8 cellular contexts compared by ENCODE assay signal in the genomic region with DNA sequence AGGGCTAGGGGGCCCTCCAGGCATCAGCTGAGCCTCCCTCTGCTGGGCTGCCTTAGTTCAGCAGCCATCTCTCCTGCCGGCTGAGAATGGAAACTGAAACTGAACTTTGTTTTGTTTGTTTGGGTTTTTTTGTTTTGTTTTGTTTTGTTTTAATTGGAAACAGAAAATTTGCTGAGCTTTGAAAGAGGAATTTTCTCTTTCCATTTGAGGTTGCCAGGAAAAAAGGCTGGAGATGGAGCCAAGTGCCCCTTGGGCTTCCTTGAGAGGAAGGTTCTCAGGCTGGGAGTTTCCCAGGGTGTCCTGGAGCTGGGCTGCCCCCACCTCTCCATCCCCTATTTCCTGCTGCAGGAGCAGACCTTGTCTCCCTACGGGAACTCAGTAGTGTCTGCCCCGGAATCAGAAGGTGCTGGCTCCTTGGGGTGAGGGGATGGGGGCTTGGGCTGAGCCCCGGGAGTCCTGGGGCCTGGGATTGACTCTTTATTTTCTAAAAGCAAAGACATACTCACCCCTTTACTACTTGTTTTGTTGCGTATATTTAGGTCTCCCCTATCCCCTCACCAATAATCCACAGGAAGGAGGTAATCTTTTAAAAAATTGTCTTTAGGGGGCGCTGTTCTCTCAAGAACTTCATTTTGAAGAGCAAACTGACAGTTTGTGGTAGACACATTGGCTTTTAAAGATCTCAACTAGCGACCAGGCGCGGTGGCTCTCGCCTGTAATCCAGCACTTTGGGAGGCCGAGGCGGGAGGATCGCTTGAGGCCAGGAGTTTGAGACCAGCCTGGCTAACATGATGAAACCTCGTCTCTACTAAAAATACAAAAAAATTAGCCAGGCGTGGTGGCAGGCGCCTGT. TPM values are rescaled to one million over a fixed set of nuclear protein-coding genes. Genes with fewer than 3 reads are reported as not detected.
DNase-seq lines count a peak whose midpoint lies in the region; ATAC-seq and TF ChIP-seq lines count a peak whose summit lies in the region.

No MANE protein-coding gene starts in this region.

- WGBS in endodermal cell (ENCODE audit: insufficient coverage in 1 of 2, insufficient read length in 1 of 2), 2 experiments = 61 to 72% methylated on average over 8 to 16 of the region's 16 CpGs
- 52 to 57% methylated on average over 16 of the region's 16 CpGs for WGBS in testis, 2 donors

- TF ChIP-seq POLR2A in testis (IDR thresholded peaks at IDR 0.05) = no peak

- peaks cover 13% of the 10 kb centered on the region for H3K4me1 Mint-ChIP-seq in activated CD8-positive, alpha-beta T cell treated with anti-CD3 and anti-CD28 coated beads for 36 hours (ENCODE audit: low read depth)
- H3K4me1 Mint-ChIP-seq in endodermal cell = no peaks in the 10 kb centered on the region

- CTCF ChIA-PET in activated CD8-positive, alpha-beta T cell treated with anti-CD3 and anti-CD28 coated beads for 36 hours (lab: Charles Lee) = interaction anchor here (0.7 to 5.5 kb wide), 51 partner anchors 8 to 532 kb away, joined by 3 to 88 read pairs (median 5); partner anchors contain the start of genes C12orf43 and POP5

- H3K36me3 Mint-ChIP-seq in activated CD8-positive, alpha-beta T cell treated with anti-CD3 and anti-CD28 coated beads for 36 hours (ENCODE audit: low read depth) = no peaks in the 10 kb centered on the region
- H3K36me3 Mint-ChIP-seq in endodermal cell (ENCODE audit: low read depth) = no peaks in the 10 kb centered on the region

- peak; percentile 88 for ATAC-seq in GM18511 (IDR thresholded peaks at IDR 0.05; ENCODE audit: unreplicated experiment)
- ATAC-seq in HG02981 (IDR thresholded peaks at IDR 0.05; ENCODE audit: unreplicated experiment) = peak; percentile 67
- ATAC-seq in activated CD8-positive, alpha-beta T cell treated with anti-CD3 and anti-CD28 coated beads for 36 hours = peak; percentile 96
- ATAC-seq in mucosa of descending colon = peak; percentile 92

- H3K9ac ChIP-seq in endodermal cell (ENCODE audit: extremely low read depth, low read length, poor library complexity, severe bottlenecking) = no peak overlapping the region

- H3K9me3 ChIP-seq in endodermal cell (ENCODE audit: control insufficient read depth, low read length) = no peaks in the 10 kb centered on the region
- H3K9me3 ChIP-seq in mucosa of descending colon = no peaks in the 10 kb centered on the region
- no peaks in the 10 kb centered on the region for H3K9me3 ChIP-seq in testis

- no peaks in the 10 kb centered on the region for H3K4me1 ChIP-seq in endodermal cell (ENCODE audit: control insufficient read depth, insufficient read depth, low read length)
- H3K4me1 ChIP-seq in mucosa of descending colon (ENCODE audit: low read depth) = peaks cover 6% of the 10 kb centered on the region
- peaks cover 7% of the 10 kb centered on the region for H3K4me1 ChIP-seq in testis

- H3K27me3 Mint-ChIP-seq in activated CD8-positive, alpha-beta T cell treated with anti-CD3 and anti-CD28 coated beads for 36 hours = no peaks in the 10 kb centered on the region
- H3K27me3 Mint-ChIP-seq in endodermal cell (ENCODE audit: insufficient read depth) = peaks cover 4% of the 10 kb centered on the region

- intact Hi-C loops in activated CD8-positive, alpha-beta T cell treated with anti-CD3 and anti-CD28 coated beads for 36 hours (cut with micrococcal nuclease) = loop anchor here (5.0 kb wide), 1 partner anchor 37 kb away; no protein-coding TSS in a partner anchor
- intact Hi-C loops in mucosa of descending colon (cut with DNase I, micrococcal nuclease) = no loop called here
- intact Hi-C loops in testis (cut with DNase I; ENCODE audit: low total_unique reads) = no loop called here

- no peaks in the 10 kb centered on the region for H3K36me3 ChIP-seq in endodermal cell (ENCODE audit: control insufficient read depth, insufficient read depth, low read length)
- no peaks in the 10 kb centered on the region for H3K36me3 ChIP-seq in mucosa of descending colon (ENCODE audit: low read depth)
- H3K36me3 ChIP-seq in testis (ENCODE audit: low read depth, missing control alignments) = no peaks in the 10 kb centered on the region

- H3K9me3 Mint-ChIP-seq in activated CD8-positive, alpha-beta T cell treated with anti-CD3 and anti-CD28 coated beads for 36 hours = no peaks in the 10 kb centered on the region
- no peaks in the 10 kb centered on the region for H3K9me3 Mint-ChIP-seq in endodermal cell

- H3K27me3 ChIP-seq in endodermal cell (ENCODE audit: control insufficient read depth, insufficient read depth, low read length, poor library complexity, severe bottlenecking) = no peaks in the 10 kb centered on the region
- no peaks in the 10 kb centered on the region for H3K27me3 ChIP-seq in testis

- TF ChIP-seq CTCF in AG10803 (conservative IDR thresholded peaks at IDR 0.05; ENCODE audit: low read length) = peak; percentile 65
- peak; percentile 61 for TF ChIP-seq CTCF in activated CD8-positive, alpha-beta T cell treated with anti-CD3 and anti-CD28 coated beads for 36 hours (IDR thresholded peaks at IDR 0.05)
- TF ChIP-seq CTCF in endodermal cell (conservative IDR thresholded peaks at IDR 0.05) = peak; percentile 78
- TF ChIP-seq CTCF in mucosa of descending colon (IDR thresholded peaks at IDR 0.05) = peak; percentile 24
- TF ChIP-seq CTCF in testis (IDR thresholded peaks at IDR 0.05) = peak; percentile 36 to 60 (median 58)

- POLR2A ChIA-PET in activated CD8-positive, alpha-beta T cell treated with anti-CD3 and anti-CD28 coated beads for 36 hours (lab: Charles Lee) = interaction anchor here (1.0 to 2.3 kb wide), 6 partner anchors 22 to 44 kb away, joined by 3 to 9 read pairs (median 6); partner anchors contain the start of gene C12orf43

- H3K4me3 ChIP-seq in AG10803 (ENCODE audit: low read length) = peak overlapping the region; percentile 50
- H3K4me3 ChIP-seq in endodermal cell (ENCODE audit: low read length) = no peak overlapping the region
- no peak overlapping the region for H3K4me3 ChIP-seq in mucosa of descending colon
- no peak overlapping the region for H3K4me3 ChIP-seq in testis

- DNase-seq in AG10803 (ENCODE audit: low read depth) = peak; percentile 41
- peak; percentile 53 to 87 for DNase-seq in NCI-H526 (lab: John Stamatoyannopoulos, UW)
- DNase-seq in activated CD8-positive, alpha-beta T cell treated with anti-CD3 and anti-CD28 coated beads for 36 hours = peak; percentile 71
- peak; percentile 86 for DNase-seq in endodermal cell
- DNase-seq in mucosa of descending colon = peak in 2 of 3 donors; percentile 49 to 57
- DNase-seq in testis = peak; percentile 34

- no peak overlapping the region for H3K27ac ChIP-seq in endodermal cell (ENCODE audit: low read depth, low read length)
- H3K27ac ChIP-seq in testis = peak overlapping the region; percentile 43 to 59

- H3K4me3 Mint-ChIP-seq in activated CD8-positive, alpha-beta T cell treated with anti-CD3 and anti-CD28 coated beads for 36 hours = peak overlapping the region; percentile 68
- H3K4me3 Mint-ChIP-seq in endodermal cell = no peak overlapping the region

- H3K27ac Mint-ChIP-seq in activated CD8-positive, alpha-beta T cell treated with anti-CD3 and anti-CD28 coated beads for 36 hours = peak overlapping the region; percentile 93
- peak overlapping the region; percentile 86 for H3K27ac Mint-ChIP-seq in endodermal cell

RNA-seq across cellular contexts. Expression of gene OASL, which starts 21.3 kb away (rescaled TPM):
- total RNA-seq in activated CD8-positive, alpha-beta T cell treated with anti-CD3 and anti-CD28 coated beads for 36 hours = 10 to 100 TPM; 11.1 to 11.4 TPM
- total RNA-seq in endodermal cell (not detected), mucosa of descending colon (10 to 100 TPM in 2 of 3 donors, 1 to 10 TPM in 1; 3.7 to 32.4 (median 10.2) TPM), testis (1 to 10 TPM in 1 of 2 donors, under 1 TPM in 1; 0.74 to 1.8 TPM)
- polyA plus RNA-seq in endodermal cell (2013, experiment 1 of 2) = not detected
- polyA plus RNA-seq in endodermal cell (2013, experiment 2 of 2) = not detected
- polyA plus RNA-seq in testis (ENCODE audit: insufficient read depth, low read depth, low replicate concordance) = 2.8 TPM

RNA-seq across cellular contexts. Expression of gene C12orf43, which starts 44.1 kb away (rescaled TPM):
- 10 to 100 TPM; 19.8 to 20.7 TPM for total RNA-seq in activated CD8-positive, alpha-beta T cell treated with anti-CD3 and anti-CD28 coated beads for 36 hours
- total RNA-seq in endodermal cell (10 to 100 TPM; 21.4 to 26.8 TPM), mucosa of descending colon (10 to 100 TPM in 2 of 3 donors, 1 to 10 TPM in 1; 7.6 to 22.7 (median 11.9) TPM), testis (10 to 100 TPM; 14.3 to 16.5 TPM)
- 16.8 TPM for polyA plus RNA-seq in endodermal cell (2013, experiment 1 of 2)
- 16.8 TPM for polyA plus RNA-seq in endodermal cell (2013, experiment 2 of 2)
- 15.9 TPM for polyA plus RNA-seq in testis (ENCODE audit: insufficient read depth, low read depth, low replicate concordance)

Comparison
In these comparisons a context has a peak if more than half of its experiments do, and no peak if none do; other contexts are left out.
1. DNase-seq: peak in every context shown above with its lines; median percentile 86 in endodermal cell; 71 in activated CD8-positive, alpha-beta T cell treated with anti-CD3 and anti-CD28 coated beads for 36 hours; 70 in NCI-H526; 53 in mucosa of descending colon; 41 in AG10803; 34 in testis.
2. CTCF ChIP-seq: peak in every context shown above with its lines; median percentile 78 in endodermal cell; 65 in AG10803; 61 in activated CD8-positive, alpha-beta T cell treated with anti-CD3 and anti-CD28 coated beads for 36 hours; 58 in testis; 24 in mucosa of descending colon.